ENCODE assay signal across 8 cellular contexts in the genomic region with DNA sequence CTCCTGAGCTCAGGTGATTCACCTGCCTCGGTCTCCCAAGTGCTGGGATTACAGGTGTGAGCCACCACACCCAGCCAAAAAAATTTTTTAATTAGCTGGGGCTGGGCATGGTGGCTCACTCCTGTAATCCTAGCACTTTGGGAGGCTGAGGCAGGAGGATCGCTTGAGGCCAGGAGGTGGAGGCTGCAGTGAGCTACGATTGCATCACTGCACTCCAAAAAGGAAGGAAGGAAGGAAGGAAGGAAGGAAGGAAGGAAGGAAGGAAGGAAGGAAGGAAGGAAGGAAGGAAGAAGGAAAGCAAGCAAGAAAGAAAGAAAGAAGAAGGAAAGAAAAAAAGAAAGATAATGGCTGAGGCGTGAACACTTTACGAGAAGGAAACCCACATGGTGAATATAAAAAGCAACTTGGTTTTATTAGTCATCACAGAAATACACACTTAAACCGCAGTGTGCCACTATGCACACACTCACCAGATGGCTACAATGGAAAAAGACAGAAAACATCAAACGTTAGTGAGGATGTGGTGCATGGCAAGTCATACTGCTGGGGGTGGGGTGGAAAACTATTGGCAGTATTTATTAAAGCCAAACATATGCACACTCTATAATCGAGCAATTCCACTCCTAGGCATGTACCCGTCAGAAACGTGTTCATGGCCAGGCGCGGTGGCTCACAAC.
A peak's percentile ranks its signal among the peaks of the same experiment; 100 is the strongest.
DNase-seq lines count a peak whose midpoint lies in the region; ATAC-seq and TF ChIP-seq lines count a peak whose summit lies in the region.

No MANE protein-coding gene starts in this region.

- TF ChIP-seq CTCF in fibroblast of mammary gland (conservative IDR thresholded peaks at IDR 0.05; ENCODE audit: control insufficient read depth, insufficient read depth, low read depth, low read length), result no peak

- ATAC-seq in GM21528 (IDR thresholded peaks at IDR 0.05; ENCODE audit: low FRiP score, unreplicated experiment), result no peak

- DNase-seq in activated naive CD4-positive, alpha-beta T cell treated with Interleukin-2 at 50 U/mL for 16 hours, result peak; percentile 64
- DNase-seq in activated naive CD4-positive, alpha-beta T cell (lab: John Stamatoyannopoulos, UW), result no peak
- peak; percentile 4 for DNase-seq in activated CD4-positive, alpha-beta T cell treated with anti-CD3 and anti-CD28 coated beads, Interleukin-2, amount 50 U/mL, for 1 hour
- DNase-seq in fibroblast of mammary gland (ENCODE audit: low read depth) (peak; percentile 95), DMS153 (lab: John Stamatoyannopoulos, UW) (no peak), NCI-H524 treated with DMSO at 0.1 percent for 48 hours (lab: John Stamatoyannopoulos, UW) (no peak)
- peak; percentile 59 for DNase-seq in stimulated activated naive CD4-positive, alpha-beta T cell treated with Interleukin-2 at 50 U/mL for 16 hours (lab: John Stamatoyannopoulos, UW)

- H3K4me3 ChIP-seq in fibroblast of mammary gland (ENCODE audit: control insufficient read depth, low read depth, low read length), result no peak overlapping the region

Comparison
In these comparisons a context has a peak if more than half of its experiments do, and no peak if none do; other contexts are left out.
1. DNase-seq: peak in activated naive CD4-positive, alpha-beta T cell treated with Interleukin-2 at 50 U/mL for 16 hours (single experiment), activated CD4-positive, alpha-beta T cell treated with anti-CD3 and anti-CD28 coated beads, Interleukin-2, amount 50 U/mL, for 1 hour (single experiment), fibroblast of mammary gland (single experiment) and stimulated activated naive CD4-positive, alpha-beta T cell treated with Interleukin-2 at 50 U/mL for 16 hours (single experiment); none in activated naive CD4-positive, alpha-beta T cell (0 of 4), DMS153 (single experiment) and NCI-H524 treated with DMSO at 0.1 percent for 48 hours (single experiment).